8 cellular contexts compared by ENCODE assay signal in the genomic region with DNA sequence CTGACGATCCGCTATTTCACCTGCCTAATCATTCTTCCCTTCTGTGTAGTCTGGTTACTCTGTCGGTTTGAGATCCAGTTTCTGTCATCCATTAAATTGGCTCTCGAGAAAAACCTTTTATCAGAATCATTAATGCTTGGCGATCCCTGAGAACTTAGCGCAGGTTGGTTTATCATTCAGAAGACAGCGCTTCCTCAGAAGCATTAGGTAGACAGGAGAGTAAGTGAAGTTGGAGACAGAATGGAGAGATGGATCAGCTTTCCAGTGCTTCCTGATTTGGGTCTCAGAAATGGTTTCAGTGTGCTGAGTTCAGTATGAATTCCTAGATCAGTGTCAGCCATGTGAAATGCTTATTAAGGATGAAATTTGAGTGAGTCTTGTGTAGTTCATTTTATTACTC. TPM values are rescaled to one million over a fixed set of nuclear protein-coding genes. Genes with fewer than 3 reads are reported as not detected.
DNase-seq lines count a peak whose midpoint lies in the region; ATAC-seq, FAIRE-seq and TF ChIP-seq lines count a peak whose summit lies in the region.

No MANE protein-coding gene starts in this region.

- H3K27me3 ChIP-seq in Caco-2 (replicated peaks; ENCODE audit: control insufficient read depth, insufficient read depth, low read length) (no peaks in the 10 kb centered on the region), HUES6 (ENCODE audit: control insufficient read depth, insufficient read depth, low read length) (no peaks in the 10 kb centered on the region), keratinocyte (ENCODE audit: control insufficient read depth, extremely low read depth, insufficient read depth, low read length) (no peaks in the 10 kb centered on the region), testis (no peaks in the 10 kb centered on the region)

- DNase-seq in Caco-2 (no peak), keratinocyte (ENCODE audit: low read depth, low spot score) (no peak), testis (no peak), NOMO-1 (lab: John Stamatoyannopoulos, UW; ENCODE audit: unreplicated experiment in 2 of 2) (no peak)
- DNase-seq in activated CD8-positive, alpha-beta T cell treated with anti-CD3 and anti-CD28 coated beads, Interleukin-2, amount 10 ng/mL, durations not matched to agents 7 days and 5 days, result no peak

- H3K4me1 ChIP-seq in Caco-2 (no peaks in the 10 kb centered on the region; the same call in none of the 2 replicates), HUES6 (ENCODE audit: control insufficient read depth, insufficient read depth, low read length) (peaks cover 8% of the 10 kb centered on the region; the same call in 1 of the 2 replicates), keratinocyte (ENCODE audit: control insufficient read depth, extremely low read depth, insufficient read depth, low read length) (peaks cover 13% of the 10 kb centered on the region), testis (peaks cover 8% of the 10 kb centered on the region)

- ATAC-seq in activated CD8-positive, alpha-beta T cell treated with anti-CD3 and anti-CD28 coated beads, Interleukin-2, amount 10 ng/mL, durations not matched to agents 7 days and 5 days, result no peak
- no peak for ATAC-seq in GM18502 (IDR thresholded peaks at IDR 0.05; ENCODE audit: poor library complexity, unreplicated experiment)
- ATAC-seq in GM21723 (IDR thresholded peaks at IDR 0.05; ENCODE audit: unreplicated experiment), result no peak

- peaks cover 8% of the 10 kb centered on the region for H3K4me1 Mint-ChIP-seq in Caco-2 (ENCODE audit: low read depth, unreplicated experiment)
- peaks cover 34% of the 10 kb centered on the region for H3K4me1 Mint-ChIP-seq in activated CD8-positive, alpha-beta T cell treated with anti-CD3 and anti-CD28 coated beads, Interleukin-2, amount 10 ng/mL, durations not matched to agents 7 days and 5 days (ENCODE audit: low read depth)

- peak overlapping the region; percentile 25 for H3K27ac Mint-ChIP-seq in Caco-2 (ENCODE audit: unreplicated experiment)
- peak overlapping the region; percentile 88 for H3K27ac Mint-ChIP-seq in activated CD8-positive, alpha-beta T cell treated with anti-CD3 and anti-CD28 coated beads, Interleukin-2, amount 10 ng/mL, durations not matched to agents 7 days and 5 days

- BruUV-seq in Caco-2 (replicated peaks; lab: Mats Ljungman, UMichigan), result TSS peak; percentile 31

- WGBS in testis, 2 donors, result 4 to 6% methylated on average over 7 of the region's 7 CpGs

- peaks cover 43% of the 10 kb centered on the region for H3K36me3 Mint-ChIP-seq in Caco-2 (ENCODE audit: insufficient read depth, unreplicated experiment)
- H3K36me3 Mint-ChIP-seq in activated CD8-positive, alpha-beta T cell treated with anti-CD3 and anti-CD28 coated beads, Interleukin-2, amount 10 ng/mL, durations not matched to agents 7 days and 5 days (ENCODE audit: low read depth), result peaks cover 43% of the 10 kb centered on the region

- intact Hi-C loops in Caco-2 (cut with micrococcal nuclease; ENCODE audit: unreplicated experiment), result no loop called here
- intact Hi-C loops in testis (cut with DNase I; ENCODE audit: low total_unique reads), result no loop called here

- TF ChIP-seq CTCF in Caco-2 (IDR thresholded peaks at IDR 0.05; ENCODE audit: insufficient read depth in 1 of 2, low read depth in 1 of 2, low read length in 1 of 2, severe bottlenecking in 1 of 2, unreplicated experiment in 1 of 2), result no peak
- TF ChIP-seq CTCF in keratinocyte (optimal IDR thresholded peaks at IDR 0.05 in 1 of 3, IDR thresholded peaks at IDR 0.05 in 1 of 3, conservative IDR thresholded peaks at IDR 0.05 in 1 of 3; ENCODE audit: extremely low read depth in 1 of 3, insufficient read depth in 2 of 3, low read length in 3 of 3), result no peak
- no peak for TF ChIP-seq CTCF in testis (IDR thresholded peaks at IDR 0.05)

- no peaks in the 10 kb centered on the region for H3K36me3 ChIP-seq in Caco-2 (ENCODE audit: control insufficient read depth, insufficient read depth, low read length)
- H3K36me3 ChIP-seq in HUES6 (ENCODE audit: control insufficient read depth, insufficient read depth, low read length), result peaks cover 29% of the 10 kb centered on the region
- peaks cover 1 to 16% of the 10 kb centered on the region in 2 experiments for H3K36me3 ChIP-seq in keratinocyte (ENCODE audit: control insufficient read depth in 2 of 2, extremely low read depth in 1 of 2, insufficient read depth in 2 of 2, low read length in 2 of 2)
- H3K36me3 ChIP-seq in testis (ENCODE audit: low read depth, missing control alignments), result no peaks in the 10 kb centered on the region

- peak overlapping the region; percentile 88 for H3K4me2 ChIP-seq in keratinocyte (ENCODE audit: control insufficient read depth, extremely low read depth, insufficient read depth, low read depth, low read length)

- dilution Hi-C loops in keratinocyte (cut with MboI; ENCODE audit: extremely low pct_ligation_motif_present, low sequenced_read_pairs), result no loop called here

- no peak overlapping the region for H2AFZ ChIP-seq in keratinocyte (ENCODE audit: control insufficient read depth, low read length)

- H3K9me3 Mint-ChIP-seq in Caco-2 (ENCODE audit: unreplicated experiment), result peaks cover 9% of the 10 kb centered on the region
- no peaks in the 10 kb centered on the region for H3K9me3 Mint-ChIP-seq in activated CD8-positive, alpha-beta T cell treated with anti-CD3 and anti-CD28 coated beads, Interleukin-2, amount 10 ng/mL, durations not matched to agents 7 days and 5 days (ENCODE audit: insufficient read depth)

- POLR2A ChIA-PET in Caco-2 (lab: Charles Lee), result no interaction called here
- POLR2A ChIA-PET in activated CD8-positive, alpha-beta T cell treated with anti-CD3 and anti-CD28 coated beads, Interleukin-2, amount 10 ng/mL, durations not matched to agents 7 days and 5 days (lab: Charles Lee), result interaction anchor here (0.9 to 1.2 kb wide), 2 partner anchors 9 to 346 kb away, joined by 3 to 4 read pairs; partner anchors contain the start of gene ATG4C

- peak overlapping the region; percentile 71 for H3K4me3 Mint-ChIP-seq in Caco-2 (ENCODE audit: unreplicated experiment)
- H3K4me3 Mint-ChIP-seq in activated CD8-positive, alpha-beta T cell treated with anti-CD3 and anti-CD28 coated beads, Interleukin-2, amount 10 ng/mL, durations not matched to agents 7 days and 5 days, result peak overlapping the region; percentile 95

- FAIRE-seq in keratinocyte (lab: Jason Lieb, UNC), result no peak

- peaks cover 54% of the 10 kb centered on the region for H3K79me2 ChIP-seq in keratinocyte (ENCODE audit: control insufficient read depth, insufficient read depth, low read length)

- H3K9me1 ChIP-seq in keratinocyte (ENCODE audit: control insufficient read depth, extremely low read depth, insufficient read depth, low read length), result no peaks in the 10 kb centered on the region

- no peak for TF ChIP-seq POLR2A in testis (IDR thresholded peaks at IDR 0.05)

- H3K9me3 ChIP-seq in Caco-2, result no peaks in the 10 kb centered on the region
- H3K9me3 ChIP-seq in HUES6 (ENCODE audit: control insufficient read depth, insufficient read depth, low read depth, low read length), result no peaks in the 10 kb centered on the region
- no peaks in the 10 kb centered on the region for H3K9me3 ChIP-seq in keratinocyte (ENCODE audit: control insufficient read depth, low read depth, low read length)
- no peaks in the 10 kb centered on the region for H3K9me3 ChIP-seq in testis

- no peaks in the 10 kb centered on the region for H3K27me3 Mint-ChIP-seq in Caco-2 (ENCODE audit: insufficient read depth, unreplicated experiment)
- no peaks in the 10 kb centered on the region for H3K27me3 Mint-ChIP-seq in activated CD8-positive, alpha-beta T cell treated with anti-CD3 and anti-CD28 coated beads, Interleukin-2, amount 10 ng/mL, durations not matched to agents 7 days and 5 days (ENCODE audit: low read depth)

- peak overlapping the region; percentile 98 for H3K9ac ChIP-seq in HUES6 (ENCODE audit: low read length)
- H3K9ac ChIP-seq in keratinocyte (ENCODE audit: control insufficient read depth, extremely low read depth, insufficient read depth, low read length), result peak overlapping the region; percentile 100

- H3K4me3 ChIP-seq in Caco-2 (ENCODE audit: low read depth, low read length), result peak overlapping the region; percentile 83
- peak overlapping the region; percentile 72 for H3K4me3 ChIP-seq in HUES6 (ENCODE audit: low read depth, low read length)
- H3K4me3 ChIP-seq in keratinocyte (ENCODE audit: control insufficient read depth in 2 of 3, extremely low read depth in 1 of 3, insufficient read depth in 2 of 3, low read depth in 1 of 3, low read length in 3 of 3), result peak overlapping the region; percentile 58 to 94 (median 88)
- H3K4me3 ChIP-seq in testis, result peak overlapping the region; percentile 84 to 92

- CTCF ChIA-PET in Caco-2 (lab: Charles Lee), result no interaction called here
- CTCF ChIA-PET in activated CD8-positive, alpha-beta T cell treated with anti-CD3 and anti-CD28 coated beads, Interleukin-2, amount 10 ng/mL, durations not matched to agents 7 days and 5 days (lab: Charles Lee), result interaction anchor here (1.2 kb wide), 1 partner anchor 9 kb away, joined by 4 read pairs; no protein-coding TSS in a partner anchor

- H4K20me1 ChIP-seq in keratinocyte (ENCODE audit: control insufficient read depth, extremely low read depth, insufficient read depth, low read length), result peaks cover 2% of the 10 kb centered on the region

- H3K27ac ChIP-seq in HUES6 (ENCODE audit: low read depth, low read length) (no peak overlapping the region), keratinocyte (ENCODE audit: control insufficient read depth, insufficient read depth, low read length) (peak overlapping the region; percentile 97), testis (peak overlapping the region; percentile 92 to 97)

RNA-seq across cellular contexts. Expression of gene USP1, which starts 1.3 kb away (rescaled TPM):
- total RNA-seq in Caco-2 (2022) (35.0 and 39.3 TPM in 2 replicates), testis (10 to 100 TPM; 49.1 to 58.1 TPM)
- total RNA-seq in activated CD8-positive, alpha-beta T cell treated with anti-CD3 and anti-CD28 coated beads, Interleukin-2, amount 10 ng/mL, durations not matched to agents 7 days and 5 days, result 10 to 100 TPM; 83.7 to 87.0 TPM
- polyA plus RNA-seq in keratinocyte (3.2 to 12.0 TPM (median 8.1 TPM) in 3 replicates), testis (ENCODE audit: insufficient read depth, low read depth, low replicate concordance) (43.5 TPM)
- polyA plus RNA-seq in keratinocyte (2011; ENCODE audit: low read depth), result 16.4 TPM
- 3.5 and 7.3 TPM in 2 replicates for polyA plus RNA-seq in keratinocyte (2011; cell fraction: cytosol; rRNA removed)
- polyA plus RNA-seq in keratinocyte (2011; cell fraction: nucleus; rRNA removed), result 3.0 and 4.8 TPM in 2 replicates
- polyA plus RNA-seq in keratinocyte (2012; ENCODE audit: low replicate concordance), result 9.0 and 12.9 TPM in 2 replicates
- polyA minus RNA-seq in keratinocyte, result 1.6 to 7.9 TPM (median 1.9 TPM) in 3 replicates
- polyA minus RNA-seq in keratinocyte (2011; cell fraction: cytosol; rRNA and poly(A)+ RNA removed), result 2.7 TPM
- polyA minus RNA-seq in keratinocyte (2011; cell fraction: nucleus; rRNA and poly(A)+ RNA removed), result 2.0 and 3.6 TPM in 2 replicates
